In genomic region chr3:60553144-60553543, GRCh38 we compare ENCODE assay signal across 13 cellular contexts.
"Had no signal": no experiment of that assay in that cellular context is flagged by ENCODE, and none has a peak within 500 bp of the region (broad histone marks: within the 10 kb centered on the region; RNA-seq: fewer than 3 reads in every experiment).

No MANE protein-coding gene starts in this region.

- H3K36me3 ChIP-seq: gastroesophageal sphincter, prostate gland, suprapubic skin had no signal

- H3K27me3 ChIP-seq: gastroesophageal sphincter, suprapubic skin had no signal

- ATAC-seq: activated naive CD8-positive, alpha-beta T cell treated with anti-CD3 and anti-CD28 coated beads, Interleukin-2, amount 50 U/mL, for 24 hours; effector memory CD8-positive, alpha-beta T cell; gastroesophageal sphincter; right cardiac atrium; WTC11 had no signal

- H3K4me3 ChIP-seq: gastroesophageal sphincter, lung, prostate gland, suprapubic skin had no signal

- DNase-seq: activated CD4-positive, alpha-beta T cell treated with anti-CD3 and anti-CD28 coated beads, Interleukin-2, amount 10 ng/mL, durations not matched to agents 7 days and 5 days; activated naive CD4-positive, alpha-beta T cell treated with anti-CD3 and anti-CD28 coated beads for 36 hours; activated naive CD8-positive, alpha-beta T cell treated with anti-CD3 and anti-CD28 coated beads, Interleukin-2, amount 50 U/mL, for 24 hours; aorta; dermis blood vessel endothelial cell; effector memory CD8-positive, alpha-beta T cell; right cardiac atrium; small intestine had no signal
